Comparison of ENCODE assay signal across 8 cellular contexts in genomic region chr2:26173596-26174482, GRCh38. TPM values are rescaled to one million over a fixed set of nuclear protein-coding genes. Genes with fewer than 3 reads are reported as not detected.
DNase-seq lines count a peak whose midpoint lies in the region; ATAC-seq and TF ChIP-seq lines count a peak whose summit lies in the region.

No MANE protein-coding gene starts in this region.

- POLR2A ChIA-PET in activated CD4-positive, alpha-beta T cell treated with anti-CD3 and anti-CD28 coated beads, Interleukin-2, amount 10 ng/mL, durations not matched to agents 7 days and 5 days (lab: Charles Lee), result no interaction called here

- peaks cover 35% of the 10 kb centered on the region for H3K27me3 Mint-ChIP-seq in activated CD4-positive, alpha-beta T cell treated with anti-CD3 and anti-CD28 coated beads, Interleukin-2, amount 10 ng/mL, durations not matched to agents 7 days and 5 days
- peaks cover 40% of the 10 kb centered on the region for H3K27me3 Mint-ChIP-seq in activated T-helper 2 cell treated with anti-CD3 and anti-CD28 coated beads, Interferon-gamma antibody, Interleukin-2, Interleukin-4, amounts not matched to agents 10 μg/mL and 5 μg/mL and 100 μg/mL, durations not matched to agents 14 hours and 24 hours and 36 hours (ENCODE audit: low read depth)

- H3K27ac ChIP-seq in layer of hippocampus (ENCODE audit: low read depth, low read length) (peak overlapping the region; percentile 21), substantia nigra (ENCODE audit: low read depth, low read length, poor library complexity, severe bottlenecking) (no peak overlapping the region), foreskin keratinocyte (no peak overlapping the region)

- TF ChIP-seq CTCF in foreskin keratinocyte (conservative IDR thresholded peaks at IDR 0.05), result no peak

- no peak for DNase-seq in activated CD4-positive, alpha-beta T cell treated with anti-CD3 and anti-CD28 coated beads, Interleukin-2, amount 10 ng/mL, durations not matched to agents 7 days and 5 days
- no peak for DNase-seq in activated CD4-positive, alpha-beta T cell treated with anti-CD3 and anti-CD28 coated beads for 1 hour
- no peak for DNase-seq in activated T-helper 2 cell treated with anti-CD3 and anti-CD28 coated beads, Interferon-gamma antibody, Interleukin-2, Interleukin-4, amounts not matched to agents 10 μg/mL and 5 μg/mL and 100 μg/mL, durations not matched to agents 14 hours and 24 hours and 36 hours (ENCODE audit: low spot score)
- DNase-seq in substantia nigra (lab: John Stamatoyannopoulos, UW), result peak in 39 of 49 donors; percentile 28 to 82 (median 60)
- no peak for DNase-seq in NK-92 (lab: John Stamatoyannopoulos, UW; ENCODE audit: unreplicated experiment)
- DNase-seq in foreskin keratinocyte, result no peak

- peak overlapping the region; percentile 44 for H3K4me3 Mint-ChIP-seq in activated CD4-positive, alpha-beta T cell treated with anti-CD3 and anti-CD28 coated beads, Interleukin-2, amount 10 ng/mL, durations not matched to agents 7 days and 5 days
- H3K4me3 Mint-ChIP-seq in activated T-helper 2 cell treated with anti-CD3 and anti-CD28 coated beads, Interferon-gamma antibody, Interleukin-2, Interleukin-4, amounts not matched to agents 10 μg/mL and 5 μg/mL and 100 μg/mL, durations not matched to agents 14 hours and 24 hours and 36 hours (ENCODE audit: low read depth), result peak overlapping the region; percentile 69

- CTCF ChIA-PET in activated CD4-positive, alpha-beta T cell treated with anti-CD3 and anti-CD28 coated beads, Interleukin-2, amount 10 ng/mL, durations not matched to agents 7 days and 5 days (lab: Charles Lee), result interaction anchor here (1.1 to 6.2 kb wide), 3 partner anchors 10 to 13 kb away, joined by 4 to 24 read pairs (median 18); no protein-coding TSS in a partner anchor

- no peak overlapping the region for H3K27ac Mint-ChIP-seq in activated CD4-positive, alpha-beta T cell treated with anti-CD3 and anti-CD28 coated beads, Interleukin-2, amount 10 ng/mL, durations not matched to agents 7 days and 5 days
- H3K27ac Mint-ChIP-seq in activated T-helper 2 cell treated with anti-CD3 and anti-CD28 coated beads, Interferon-gamma antibody, Interleukin-2, Interleukin-4, amounts not matched to agents 10 μg/mL and 5 μg/mL and 100 μg/mL, durations not matched to agents 14 hours and 24 hours and 36 hours, result no peak overlapping the region

- intact Hi-C loops in activated T-helper 2 cell treated with anti-CD3 and anti-CD28 coated beads, Interferon-gamma antibody, Interleukin-2, Interleukin-4, amounts not matched to agents 10 μg/mL and 5 μg/mL and 100 μg/mL, durations not matched to agents 14 hours and 24 hours and 36 hours (cut with micrococcal nuclease), result loop anchor here (5.0 to 10.0 kb wide), 2 partner anchors 158 to 301 kb away; partner anchors contain the start of gene OTOF

- ATAC-seq in foreskin keratinocyte (no peak), GM21423 (IDR thresholded peaks at IDR 0.05; ENCODE audit: unreplicated experiment) (no peak)

- H3K27me3 ChIP-seq in layer of hippocampus (ENCODE audit: control insufficient read depth, insufficient read depth, low read length), result peaks cover 2% of the 10 kb centered on the region
- peaks cover 43% of the 10 kb centered on the region for H3K27me3 ChIP-seq in foreskin keratinocyte

- peaks cover 2% of the 10 kb centered on the region for H3K36me3 Mint-ChIP-seq in activated CD4-positive, alpha-beta T cell treated with anti-CD3 and anti-CD28 coated beads, Interleukin-2, amount 10 ng/mL, durations not matched to agents 7 days and 5 days (ENCODE audit: low read depth)
- H3K36me3 Mint-ChIP-seq in activated T-helper 2 cell treated with anti-CD3 and anti-CD28 coated beads, Interferon-gamma antibody, Interleukin-2, Interleukin-4, amounts not matched to agents 10 μg/mL and 5 μg/mL and 100 μg/mL, durations not matched to agents 14 hours and 24 hours and 36 hours (ENCODE audit: low read depth), result no peaks in the 10 kb centered on the region

- peaks cover 16% of the 10 kb centered on the region for H3K4me1 Mint-ChIP-seq in activated CD4-positive, alpha-beta T cell treated with anti-CD3 and anti-CD28 coated beads, Interleukin-2, amount 10 ng/mL, durations not matched to agents 7 days and 5 days
- H3K4me1 Mint-ChIP-seq in activated T-helper 2 cell treated with anti-CD3 and anti-CD28 coated beads, Interferon-gamma antibody, Interleukin-2, Interleukin-4, amounts not matched to agents 10 μg/mL and 5 μg/mL and 100 μg/mL, durations not matched to agents 14 hours and 24 hours and 36 hours (ENCODE audit: low read depth), result peaks cover 7% of the 10 kb centered on the region

- H3K4me1 ChIP-seq in foreskin keratinocyte, result no peaks in the 10 kb centered on the region

- no peaks in the 10 kb centered on the region for H3K9me3 Mint-ChIP-seq in activated CD4-positive, alpha-beta T cell treated with anti-CD3 and anti-CD28 coated beads, Interleukin-2, amount 10 ng/mL, durations not matched to agents 7 days and 5 days
- H3K9me3 Mint-ChIP-seq in activated T-helper 2 cell treated with anti-CD3 and anti-CD28 coated beads, Interferon-gamma antibody, Interleukin-2, Interleukin-4, amounts not matched to agents 10 μg/mL and 5 μg/mL and 100 μg/mL, durations not matched to agents 14 hours and 24 hours and 36 hours, result no peaks in the 10 kb centered on the region

RNA-seq across cellular contexts. Expression of gene GAREM2, which starts 1.0 kb away (rescaled TPM):
- 1 to 10 TPM; 2.9 to 3.5 TPM for total RNA-seq in activated CD4-positive, alpha-beta T cell treated with anti-CD3 and anti-CD28 coated beads, Interleukin-2, amount 10 ng/mL, durations not matched to agents 7 days and 5 days
- total RNA-seq in activated T-helper 2 cell treated with anti-CD3 and anti-CD28 coated beads, Interferon-gamma antibody, Interleukin-2, Interleukin-4, amounts not matched to agents 10 μg/mL and 5 μg/mL and 100 μg/mL, durations not matched to agents 14 hours and 24 hours and 36 hours, result 3.9 and 5.9 TPM in 2 replicates
- total RNA-seq in foreskin keratinocyte, result 0.21 and 0.27 TPM in 2 replicates
- 0.11 and 0.25 TPM in 2 replicates for polyA plus RNA-seq in foreskin keratinocyte

Comparison
In these comparisons a context has a peak if more than half of its experiments do, and no peak if none do; other contexts are left out.
1. DNase-seq: peak in substantia nigra (39 of 49); none in activated CD4-positive, alpha-beta T cell treated with anti-CD3 and anti-CD28 coated beads, Interleukin-2, amount 10 ng/mL, durations not matched to agents 7 days and 5 days (single experiment), activated CD4-positive, alpha-beta T cell treated with anti-CD3 and anti-CD28 coated beads for 1 hour (single experiment), activated T-helper 2 cell treated with anti-CD3 and anti-CD28 coated beads, Interferon-gamma antibody, Interleukin-2, Interleukin-4, amounts not matched to agents 10 μg/mL and 5 μg/mL and 100 μg/mL, durations not matched to agents 14 hours and 24 hours and 36 hours (single experiment), NK-92 (single experiment) and foreskin keratinocyte (0 of 2).